21 cellular contexts compared by ENCODE assay signal in the genomic region with DNA sequence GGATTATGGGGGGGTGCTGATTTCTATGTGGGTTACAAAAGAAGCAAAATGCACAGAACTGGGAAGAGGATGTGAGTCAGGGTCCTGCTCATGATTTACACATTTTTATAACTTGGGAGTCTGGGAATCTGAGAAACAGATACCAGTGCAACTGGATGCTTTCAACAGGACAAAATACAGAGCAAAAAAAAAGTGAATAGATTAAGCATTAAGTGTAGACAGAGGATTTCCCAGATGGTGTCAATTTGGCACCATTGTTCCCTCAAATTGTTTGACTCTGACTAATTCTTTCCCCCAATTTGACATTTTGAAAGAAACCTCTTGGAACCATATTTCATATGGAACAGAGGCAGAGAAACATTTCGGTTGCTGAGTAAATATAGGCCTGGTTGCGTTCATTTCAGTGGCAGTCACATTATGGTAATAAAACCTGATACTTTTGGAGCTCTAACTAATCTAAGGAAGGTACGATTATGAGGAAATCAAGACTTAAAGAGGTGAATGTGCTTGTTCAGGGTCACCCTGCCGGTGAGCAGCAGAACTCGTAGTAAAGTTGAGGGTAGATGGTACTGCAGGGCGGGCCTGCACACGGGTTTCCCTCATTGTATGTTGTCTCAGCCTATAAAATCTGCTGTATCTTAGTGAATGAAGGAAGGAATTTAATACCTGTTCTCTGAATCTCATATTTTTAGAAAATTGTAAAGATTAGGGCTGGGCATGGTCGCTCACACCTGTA.
"Had no signal": no experiment of that assay in that cellular context is flagged by ENCODE, and none has a peak within 500 bp of the region (broad histone marks: within the 10 kb centered on the region; RNA-seq: fewer than 3 reads in every experiment).

No MANE protein-coding gene starts in this region.

- H3K27me3 ChIP-seq: ovary had no signal

- H3K27ac Mint-ChIP-seq: activated CD4-positive, alpha-beta memory T cell treated with anti-CD3 and anti-CD28 coated beads for 36 hours; activated naive CD8-positive, alpha-beta T cell treated with anti-CD3 and anti-CD28 coated beads, Interleukin-2, amount 10 ng/mL, durations not matched to agents 7 days and 5 days; immature natural killer cell; naive thymus-derived CD8-positive, alpha-beta T cell; T-helper 2 cell treated with Interferon-gamma antibody and Interleukin-4, amounts not matched to agents 5 μg/mL and 100 μg/mL, for 36 hours; type B pancreatic cell; WTC11 had no signal

- H3K4me1 ChIP-seq: psoas muscle, stomach had no signal

- H3K4me3 Mint-ChIP-seq: activated CD4-positive, alpha-beta memory T cell treated with anti-CD3 and anti-CD28 coated beads for 36 hours; activated naive CD8-positive, alpha-beta T cell treated with anti-CD3 and anti-CD28 coated beads, Interleukin-2, amount 10 ng/mL, durations not matched to agents 7 days and 5 days; brain; immature natural killer cell; naive thymus-derived CD8-positive, alpha-beta T cell; T-helper 2 cell treated with Interferon-gamma antibody and Interleukin-4, amounts not matched to agents 5 μg/mL and 100 μg/mL, for 36 hours; type B pancreatic cell; WTC11 had no signal

- ATAC-seq: naive thymus-derived CD8-positive, alpha-beta T cell; psoas muscle; right cardiac atrium; WTC11 had no signal

- H3K4me1 Mint-ChIP-seq: activated naive CD8-positive, alpha-beta T cell treated with anti-CD3 and anti-CD28 coated beads, Interleukin-2, amount 10 ng/mL, durations not matched to agents 7 days and 5 days; brain; immature natural killer cell; naive thymus-derived CD8-positive, alpha-beta T cell; WTC11 had no signal

- H3K9me3 ChIP-seq: ovary, psoas muscle had no signal

- H3K27me3 Mint-ChIP-seq: activated CD4-positive, alpha-beta memory T cell treated with anti-CD3 and anti-CD28 coated beads for 36 hours; activated naive CD8-positive, alpha-beta T cell treated with anti-CD3 and anti-CD28 coated beads, Interleukin-2, amount 10 ng/mL, durations not matched to agents 7 days and 5 days; naive thymus-derived CD8-positive, alpha-beta T cell; type B pancreatic cell had no signal

- H3K36me3 ChIP-seq: ovary, stomach had no signal

- H3K4me3 ChIP-seq: dorsolateral prefrontal cortex, ovary, psoas muscle, stomach had no signal

- H3K9me3 Mint-ChIP-seq: activated CD4-positive, alpha-beta memory T cell treated with anti-CD3 and anti-CD28 coated beads for 36 hours; activated naive CD8-positive, alpha-beta T cell treated with anti-CD3 and anti-CD28 coated beads, Interleukin-2, amount 10 ng/mL, durations not matched to agents 7 days and 5 days; immature natural killer cell; naive thymus-derived CD8-positive, alpha-beta T cell; T-helper 2 cell treated with Interferon-gamma antibody and Interleukin-4, amounts not matched to agents 5 μg/mL and 100 μg/mL, for 36 hours; WTC11 had no signal

- H3K27ac ChIP-seq: dorsolateral prefrontal cortex, ovary, psoas muscle, stomach had no signal

- FAIRE-seq: colon, TTC549 had no signal

- DNase-seq: activated CD4-positive, alpha-beta memory T cell treated with anti-CD3 and anti-CD28 coated beads for 36 hours; activated CD4-positive, alpha-beta T cell treated with anti-CD3 and anti-CD28 coated beads for 4 hours; activated naive CD8-positive, alpha-beta T cell treated with anti-CD3 and anti-CD28 coated beads, Interleukin-2, amount 10 ng/mL, durations not matched to agents 7 days and 5 days; activated T-cell treated with anti-CD3 and anti-CD28 coated beads for 4 hours; central memory CD4-positive, alpha-beta T cell; dorsolateral prefrontal cortex; erythroblast; immature natural killer cell; kidney glomerular epithelial cell; mesendoderm; naive thymus-derived CD8-positive, alpha-beta T cell; ovary; psoas muscle; right cardiac atrium; stomach had no signal

- H3K36me3 Mint-ChIP-seq: activated CD4-positive, alpha-beta memory T cell treated with anti-CD3 and anti-CD28 coated beads for 36 hours; activated naive CD8-positive, alpha-beta T cell treated with anti-CD3 and anti-CD28 coated beads, Interleukin-2, amount 10 ng/mL, durations not matched to agents 7 days and 5 days; brain; immature natural killer cell; naive thymus-derived CD8-positive, alpha-beta T cell; type B pancreatic cell; WTC11 had no signal
